Comparison of ENCODE assay signal across 9 cellular contexts in genomic region chr2:19863303-19864041, GRCh38.
DNase-seq lines count a peak whose midpoint lies in the region; ATAC-seq and TF ChIP-seq lines count a peak whose summit lies in the region.
"Had no signal": no experiment of that assay in that cellular context is flagged by ENCODE, and none has a peak within 500 bp of the region (broad histone marks: within the 10 kb centered on the region; RNA-seq: fewer than 3 reads in every experiment).

No MANE protein-coding gene starts in this region.

- H3K36me3 ChIP-seq in KMS-11 (ENCODE audit: insufficient read depth) (no peaks in the 10 kb centered on the region), WERI-Rb-1 (no peaks in the 10 kb centered on the region), iPS-20b (ENCODE audit: insufficient read depth, low read depth, low read length) (no peaks in the 10 kb centered on the region)

- H3K27me3 ChIP-seq in KMS-11 (ENCODE audit: insufficient read depth, low read depth) (no peaks in the 10 kb centered on the region), WERI-Rb-1 (ENCODE audit: insufficient read depth, low read depth, severe bottlenecking) (peaks cover 35% of the 10 kb centered on the region), iPS-20b (ENCODE audit: insufficient read depth, low read length) (peaks cover 23% of the 10 kb centered on the region)

- H3K27ac ChIP-seq in KMS-11 = no peak overlapping the region
- no peak overlapping the region for H3K27ac ChIP-seq in WERI-Rb-1
- H3K27ac ChIP-seq in iPS-20b (ENCODE audit: low read length) = no peak overlapping the region
- H3K27ac ChIP-seq: skin epidermis had no signal

- DNase-seq in GM04504 (ENCODE audit: low read depth) = peak; percentile 34
- DNase-seq in WERI-Rb-1 = peak; percentile 86
- DNase-seq in T47D (ENCODE audit: low read depth in 1 of 2, low spot score in 1 of 2) = peak; percentile 47 to 57
- DNase-seq in stimulated activated CD4-positive, alpha-beta T cell treated with anti-CD3 and anti-CD28 coated beads, Interleukin-12 subunit alpha, Interleukin-12 subunit beta, amount 100 ng/mL, for 24 hours (ENCODE audit: low read depth in 2 of 2) = peak; percentile 40 to 63
- no peak for DNase-seq in NCI-H1105 (lab: John Stamatoyannopoulos, UW)

- ATAC-seq in GM21786 (IDR thresholded peaks at IDR 0.05; ENCODE audit: unreplicated experiment) = peak; percentile 71

- no peaks in the 10 kb centered on the region for H4K20me1 ChIP-seq in KMS-11 (ENCODE audit: insufficient read depth)

- H2AFZ ChIP-seq in KMS-11 (ENCODE audit: low read depth) = peak overlapping the region; percentile 5; the same call in 1 of the 2 replicates

- no peak overlapping the region for H3K9ac ChIP-seq in KMS-11
- H3K9ac ChIP-seq in iPS-20b (ENCODE audit: low read depth, low read length) = peak overlapping the region; percentile 25; the same call in 1 of the 2 replicates

- H3K9me3 ChIP-seq in WERI-Rb-1 (ENCODE audit: severe bottlenecking) (no peaks in the 10 kb centered on the region), iPS-20b (ENCODE audit: insufficient read depth, low read depth, low read length) (no peaks in the 10 kb centered on the region)

- H3K4me3 ChIP-seq in KMS-11 (IDR thresholded peaks at IDR 0.05; ENCODE audit: insufficient read depth, low read depth, low read length) = no peak overlapping the region
- H3K4me3 ChIP-seq in WERI-Rb-1 (ENCODE audit: low read depth, low read length) = peak overlapping the region; percentile 22
- H3K4me3 ChIP-seq in iPS-20b (ENCODE audit: low read length) = peak overlapping the region; percentile 61
- H3K4me3 ChIP-seq: skin epidermis had no signal

- no peaks in the 10 kb centered on the region for H3K79me2 ChIP-seq in KMS-11 (ENCODE audit: insufficient read depth, low read depth)

- no peaks in the 10 kb centered on the region for H3K4me1 ChIP-seq in KMS-11 (ENCODE audit: low read depth, poor library complexity, severe bottlenecking)
- H3K4me1 ChIP-seq in iPS-20b (ENCODE audit: insufficient read depth, low read length) = no peaks in the 10 kb centered on the region

- peak; percentile 96 for TF ChIP-seq CTCF in KMS-11 (conservative IDR thresholded peaks at IDR 0.05; ENCODE audit: low read depth, low read length)
- TF ChIP-seq CTCF in WERI-Rb-1 (IDR thresholded peaks at IDR 0.05; ENCODE audit: low read depth, low read length) = peak; percentile 98

- no peak overlapping the region for H3K4me2 ChIP-seq in KMS-11

- in situ Hi-C loops in T47D (cut with HindIII; ENCODE audit: low pct_unique_long_range_greater_than_20kb, low sequenced_read_pairs) = no loop called here
